1 cellular context compared by ENCODE assay signal in genomic region chr15:63759752-63760151, GRCh38.
TF ChIP-seq lines count a peak whose summit lies in the region.

No MANE protein-coding gene starts in this region.

TF ChIP-seq in WTC11, 78 proteins besides CTCF, POLR2A, EP300 and RAD21 (continued from another document):
- TF ChIP-seq AFF4 (CRISPR knock-in tag; IDR thresholded peaks at IDR 0.05; ENCODE audit: borderline replicate concordance) (no peak), NFATC4 (CRISPR knock-in tag; IDR thresholded peaks at IDR 0.05) (no peak), ZNF138 (CRISPR knock-in tag; conservative IDR thresholded peaks at IDR 0.05) (no peak), ZNF512 (CRISPR knock-in tag; IDR thresholded peaks at IDR 0.05; ENCODE audit: borderline replicate concordance) (no peak), PREB (CRISPR knock-in tag; IDR thresholded peaks at IDR 0.05; ENCODE audit: borderline replicate concordance) (no peak), PRDM15 (CRISPR knock-in tag; IDR thresholded peaks at IDR 0.05) (no peak), GRHL2 (CRISPR knock-in tag; IDR thresholded peaks at IDR 0.05; ENCODE audit: insufficient replicate concordance, severe bottlenecking) (no peak), TEAD4 (CRISPR knock-in tag; IDR thresholded peaks at IDR 0.05) (no peak), JAZF1 (CRISPR knock-in tag; IDR thresholded peaks at IDR 0.05) (no peak)
